Comparison of ENCODE assay signal across 28 cellular contexts in the genomic region with DNA sequence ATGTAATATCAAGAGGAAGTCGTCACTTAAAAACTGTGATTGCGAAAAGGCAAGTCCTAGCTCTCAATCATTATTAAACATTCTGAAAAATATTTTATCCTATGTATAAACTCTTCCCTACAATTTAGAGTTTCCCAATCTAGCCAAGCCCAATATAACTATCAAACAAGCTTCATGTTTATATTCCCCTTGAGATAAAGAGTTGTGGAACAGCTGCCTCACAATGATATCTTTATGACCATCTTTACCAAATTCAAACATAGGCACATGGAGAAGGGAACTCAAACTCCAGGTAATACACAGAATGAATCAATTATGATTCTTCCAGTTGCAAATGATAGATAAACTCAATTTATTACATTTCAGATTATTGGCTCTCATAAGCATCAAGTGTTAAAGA.
"Had no signal": no experiment of that assay in that cellular context is flagged by ENCODE, and none has a peak within 500 bp of the region (broad histone marks: within the 10 kb centered on the region; RNA-seq: fewer than 3 reads in every experiment).

No MANE protein-coding gene starts in this region.

- H2AFZ ChIP-seq: neural progenitor cell, parathyroid adenoma had no signal

- H3K4me3 Mint-ChIP-seq: naive thymus-derived CD8-positive, alpha-beta T cell; natural killer cell treated with Interleukin-12 subunit alpha and Interleukin-12 subunit beta and Interleukin-15 and Interleukin-18, amount 100 ng/mL, for 72 hours; neural progenitor cell; stimulated activated effector memory CD8-positive, alpha-beta T cell treated with anti-CD3 and anti-CD28 coated beads, Interleukin-12 subunit alpha, Interleukin-12 subunit beta, amount 100 ng/mL, for 72 hours; stimulated activated naive B cell treated with anti-CD40 and anti-IgM and Interleukin-4, amounts not matched to agents 10 μg/mL and 1 μg/mL and 100 μg/mL, for 72 hours; stimulated activated naive CD8-positive, alpha-beta T cell treated with anti-CD3 and anti-CD28 coated beads, Interleukin-15, Interleukin-2, amounts not matched to agents 100 ng/mL and 50 ng/mL, for 24 hours; type B pancreatic cell had no signal

- H3K27ac Mint-ChIP-seq: naive thymus-derived CD8-positive, alpha-beta T cell; natural killer cell treated with Interleukin-12 subunit alpha and Interleukin-12 subunit beta and Interleukin-15 and Interleukin-18, amount 100 ng/mL, for 72 hours; neural progenitor cell; progenitor cell of endocrine pancreas; stimulated activated effector memory CD8-positive, alpha-beta T cell treated with anti-CD3 and anti-CD28 coated beads, Interleukin-12 subunit alpha, Interleukin-12 subunit beta, amount 100 ng/mL, for 72 hours; stimulated activated naive B cell treated with anti-CD40 and anti-IgM and Interleukin-4, amounts not matched to agents 10 μg/mL and 1 μg/mL and 100 μg/mL, for 72 hours; stimulated activated naive CD8-positive, alpha-beta T cell treated with anti-CD3 and anti-CD28 coated beads, Interleukin-15, Interleukin-2, amounts not matched to agents 100 ng/mL and 50 ng/mL, for 24 hours; type B pancreatic cell had no signal

- H3K79me2 ChIP-seq: parathyroid adenoma had no signal

- DNase-seq: naive thymus-derived CD8-positive, alpha-beta T cell; occipital lobe; ovary; posterior cingulate gyrus; psoas muscle; right cardiac atrium; right lobe of liver; sigmoid colon; small intestine; stimulated activated CD4-positive, alpha-beta T cell treated with anti-CD3 and anti-CD28 coated beads, Interleukin-15, amount 100 ng/mL, for 24 hours; stimulated activated CD4-positive, alpha-beta T cell treated with anti-CD3 and anti-CD28 coated beads, Interleukin-2, amount 100 ng/mL, for 24 hours; stimulated activated CD4-positive, alpha-beta T cell treated with anti-CD3 and anti-CD28 coated beads, Interleukin-2, amount 100 ng/mL, for 48 hours; stimulated activated CD4-positive, alpha-beta T cell treated with anti-CD3 and anti-CD28 coated beads, Interleukin-4, amount 100 ng/mL, for 24 hours; stimulated activated naive B cell treated with anti-CD40 and anti-IgM and Interleukin-4, amounts not matched to agents 10 μg/mL and 1 μg/mL and 100 μg/mL, for 72 hours; stimulated activated naive CD4-positive, alpha-beta T cell treated with Interleukin-2 at 50 U/mL for 16 hours; stomach; thyroid gland; transverse colon; upper lobe of right lung; uterus had no signal

- H3K27ac ChIP-seq: neural progenitor cell, ovary, parathyroid adenoma, psoas muscle, right lobe of liver, sigmoid colon, stomach, thoracic aorta, thyroid gland, transverse colon, upper lobe of right lung, uterus had no signal

- H3K36me3 Mint-ChIP-seq: naive thymus-derived CD8-positive, alpha-beta T cell; natural killer cell treated with Interleukin-12 subunit alpha and Interleukin-12 subunit beta and Interleukin-15 and Interleukin-18, amount 100 ng/mL, for 72 hours; neural progenitor cell; stimulated activated effector memory CD8-positive, alpha-beta T cell treated with anti-CD3 and anti-CD28 coated beads, Interleukin-12 subunit alpha, Interleukin-12 subunit beta, amount 100 ng/mL, for 72 hours; stimulated activated naive B cell treated with anti-CD40 and anti-IgM and Interleukin-4, amounts not matched to agents 10 μg/mL and 1 μg/mL and 100 μg/mL, for 72 hours; type B pancreatic cell had no signal

- H3K4me3 ChIP-seq: neural progenitor cell, ovary, psoas muscle, right lobe of liver, sigmoid colon, stomach, thoracic aorta, thyroid gland, transverse colon, upper lobe of right lung, uterus had no signal

- H3K4me1 Mint-ChIP-seq: naive thymus-derived CD8-positive, alpha-beta T cell; neural progenitor cell; stimulated activated effector memory CD8-positive, alpha-beta T cell treated with anti-CD3 and anti-CD28 coated beads, Interleukin-12 subunit alpha, Interleukin-12 subunit beta, amount 100 ng/mL, for 72 hours; stimulated activated naive B cell treated with anti-CD40 and anti-IgM and Interleukin-4, amounts not matched to agents 10 μg/mL and 1 μg/mL and 100 μg/mL, for 72 hours had no signal

- H3K9me3 ChIP-seq: ovary, psoas muscle, right lobe of liver, sigmoid colon, thoracic aorta, thyroid gland, transverse colon, upper lobe of right lung, uterus had no signal

- H3K4me2 ChIP-seq: neural progenitor cell had no signal

- H3K27me3 ChIP-seq: neural progenitor cell, ovary, right lobe of liver, sigmoid colon, stomach, thyroid gland, transverse colon, upper lobe of right lung, uterus had no signal

- H3K27me3 Mint-ChIP-seq: naive thymus-derived CD8-positive, alpha-beta T cell; natural killer cell treated with Interleukin-12 subunit alpha and Interleukin-12 subunit beta and Interleukin-15 and Interleukin-18, amount 100 ng/mL, for 72 hours; progenitor cell of endocrine pancreas; stimulated activated naive B cell treated with anti-CD40 and anti-IgM and Interleukin-4, amounts not matched to agents 10 μg/mL and 1 μg/mL and 100 μg/mL, for 72 hours; stimulated activated naive CD8-positive, alpha-beta T cell treated with anti-CD3 and anti-CD28 coated beads, Interleukin-15, Interleukin-2, amounts not matched to agents 100 ng/mL and 50 ng/mL, for 24 hours; type B pancreatic cell had no signal

- H3K9me3 Mint-ChIP-seq: type B pancreatic cell had no signal

- H3K36me3 ChIP-seq: neural progenitor cell, ovary, right lobe of liver, sigmoid colon, stomach, thoracic aorta, thyroid gland, transverse colon, upper lobe of right lung had no signal

- H3K4me1 ChIP-seq: neural progenitor cell, parathyroid adenoma, psoas muscle, right lobe of liver, sigmoid colon, stomach, thyroid gland, upper lobe of right lung, uterus had no signal

- ATAC-seq: naive thymus-derived CD8-positive, alpha-beta T cell; natural killer cell treated with Interleukin-12 subunit alpha and Interleukin-12 subunit beta and Interleukin-15 and Interleukin-18, amount 100 ng/mL, for 72 hours; psoas muscle; right cardiac atrium; right lobe of liver; stimulated activated effector memory CD8-positive, alpha-beta T cell treated with anti-CD3 and anti-CD28 coated beads, Interleukin-12 subunit alpha, Interleukin-12 subunit beta, amount 100 ng/mL, for 72 hours; stimulated activated naive B cell treated with anti-CD40 and anti-IgM and Interleukin-4, amounts not matched to agents 10 μg/mL and 1 μg/mL and 100 μg/mL, for 72 hours; upper lobe of right lung had no signal
